Comparison of ENCODE assay signal across 12 cellular contexts in genomic region chr9:137112564-137113384, GRCh38. TPM values are rescaled to one million over a fixed set of nuclear protein-coding genes. Genes with fewer than 3 reads are reported as not detected.
DNase-seq lines count a peak whose midpoint lies in the region; ATAC-seq lines count a peak whose summit lies in the region.
"Had no signal": no experiment of that assay in that cellular context is flagged by ENCODE, and none has a peak within 500 bp of the region (broad histone marks: within the 10 kb centered on the region; RNA-seq: fewer than 3 reads in every experiment).

No MANE protein-coding gene starts in this region.

- peaks cover 57% of the 10 kb centered on the region for H4K20me1 ChIP-seq in BLaER1

- H3K9me3 ChIP-seq in BLaER1 (no peaks in the 10 kb centered on the region), T-helper 17 cell (ENCODE audit: control insufficient read depth, low read length, poor library complexity, severe bottlenecking) (no peaks in the 10 kb centered on the region), trophoblast cell (ENCODE audit: insufficient read depth, low read depth, low read length) (no peaks in the 10 kb centered on the region)
- H3K9me3 ChIP-seq: esophagus squamous epithelium had no signal

- H3K9ac ChIP-seq in BLaER1 (peak overlapping the region; percentile 66; the same call in 1 of the 2 replicates), trophoblast cell (ENCODE audit: low read length) (no peak overlapping the region)

- no peak overlapping the region for H3K14ac ChIP-seq in trophoblast cell (ENCODE audit: low read length)

- H3K4me1 ChIP-seq in BLaER1: peaks cover 45% of the 10 kb centered on the region
- H3K4me1 ChIP-seq in trophoblast cell (ENCODE audit: control insufficient read depth in 1 of 2, insufficient read depth in 2 of 2, low read length in 2 of 2): no peaks in the 10 kb centered on the region

- no peak overlapping the region for H2AK5ac ChIP-seq in trophoblast cell (ENCODE audit: low read length)

- no peak overlapping the region for H3K18ac ChIP-seq in trophoblast cell (ENCODE audit: low read length)

- H3K4me3 ChIP-seq in BLaER1 (peak overlapping the region; percentile 76), trophoblast cell (ENCODE audit: low read depth, low read length) (no peak overlapping the region)

- H3K9me3 Mint-ChIP-seq in memory B cell: no peaks in the 10 kb centered on the region

- no peak overlapping the region for H3K23ac ChIP-seq in trophoblast cell (ENCODE audit: low read length)

- H3K27me3 Mint-ChIP-seq in T-helper 17 cell (no peaks in the 10 kb centered on the region), memory B cell (no peaks in the 10 kb centered on the region)

- ATAC-seq in T-helper 17 cell (no peak), memory B cell (ENCODE audit: low read depth) (no peak), HG03159 (IDR thresholded peaks at IDR 0.05; ENCODE audit: unreplicated experiment) (no peak)

- H3K4me3 Mint-ChIP-seq in T-helper 17 cell (peak overlapping the region; percentile 81), memory B cell (peak overlapping the region; percentile 82)

- H3K4me1 Mint-ChIP-seq in T-helper 17 cell (peaks cover 11% of the 10 kb centered on the region), memory B cell (peaks cover 6% of the 10 kb centered on the region)
- H3K4me1 Mint-ChIP-seq: GM23338 had no signal

- no peak overlapping the region for H2BK12ac ChIP-seq in trophoblast cell (ENCODE audit: low read length)

- H4K8ac ChIP-seq in trophoblast cell (ENCODE audit: low read depth, low read length): no peak overlapping the region

- no peak overlapping the region for H4K91ac ChIP-seq in trophoblast cell (ENCODE audit: low read depth, low read length)

- H3K36me3 Mint-ChIP-seq in T-helper 17 cell (ENCODE audit: low read depth) (no peaks in the 10 kb centered on the region), memory B cell (peaks cover 3% of the 10 kb centered on the region)

- H3K27ac ChIP-seq in BLaER1 (peak overlapping the region; percentile 56; the same call in 1 of the 2 replicates), trophoblast cell (ENCODE audit: low read depth, low read length) (no peak overlapping the region)
- H3K27ac ChIP-seq: esophagus squamous epithelium had no signal

- no peaks in the 10 kb centered on the region for H3K79me2 ChIP-seq in trophoblast cell (ENCODE audit: control insufficient read depth, insufficient read depth, low read length, poor library complexity)

- H3K36me3 ChIP-seq in BLaER1 (peaks cover 57% of the 10 kb centered on the region), trophoblast cell (ENCODE audit: control insufficient read depth in 1 of 2, insufficient read depth in 2 of 2, low read length in 2 of 2) (peaks cover 18 to 23% of the 10 kb centered on the region in 2 experiments)

- H4K12ac ChIP-seq in trophoblast cell (ENCODE audit: low read depth, low read length): no peak overlapping the region

- no peak overlapping the region for H2AFZ ChIP-seq in trophoblast cell (ENCODE audit: insufficient read depth, low read length, poor library complexity)
- H2AFZ ChIP-seq: GM23338 had no signal

- DNase-seq in COLO668 (lab: John Stamatoyannopoulos, UW; ENCODE audit: unreplicated experiment): peak; percentile 10
- no peak for DNase-seq in T-helper 17 cell
- DNase-seq in memory B cell (ENCODE audit: low spot score in 2 of 2): no peak
- no peak for DNase-seq in SHP77 treated with DMSO at 0.1 percent for 48 hours (lab: John Stamatoyannopoulos, UW)
- no peak for DNase-seq in trophoblast cell
- no peak for DNase-seq in COR-L47 (lab: John Stamatoyannopoulos, UW)
- DNase-seq: esophagus squamous epithelium, NCI-H446, SHP77 had no signal

- H3K27ac Mint-ChIP-seq in T-helper 17 cell (peak overlapping the region; percentile 24), memory B cell (no peak overlapping the region)
- H3K27ac Mint-ChIP-seq: GM23338 had no signal

- H3K4ac ChIP-seq in trophoblast cell (ENCODE audit: low read depth, low read length): no peak overlapping the region

- no peak overlapping the region for H2BK5ac ChIP-seq in trophoblast cell (ENCODE audit: low read depth, low read length, poor library complexity)

- no peaks in the 10 kb centered on the region for H3K79me1 ChIP-seq in trophoblast cell (ENCODE audit: low read length)

- no peak overlapping the region for H2BK120ac ChIP-seq in trophoblast cell (ENCODE audit: insufficient read depth, low read length, poor library complexity)

- no peaks in the 10 kb centered on the region for H3K27me3 ChIP-seq in BLaER1
- peaks cover 24% of the 10 kb centered on the region for H3K27me3 ChIP-seq in trophoblast cell (ENCODE audit: insufficient read depth, low read length)

- peak overlapping the region; percentile 92 for H3K4me2 ChIP-seq in BLaER1
- no peak overlapping the region for H3K4me2 ChIP-seq in trophoblast cell (ENCODE audit: low read length)

- WGBS in trophoblast cell (ENCODE audit: extremely low coverage, insufficient coverage, insufficient read length): no CpG with 5 or more reads among the region's 42 CpGs

RNA-seq across cellular contexts. Expression of gene DPP7, which starts 1.8 kb away (rescaled TPM):
- 100 to 1,000 TPM; 270 to 311 TPM for total RNA-seq in T-helper 17 cell
- 11.0 and 12.4 TPM in 2 replicates for polyA plus RNA-seq in trophoblast cell (2013)

RNA-seq across cellular contexts. Expression of gene MAN1B1, which starts 26.0 kb away (rescaled TPM):
- total RNA-seq in T-helper 17 cell: 10 to 100 TPM; 62.0 to 62.3 TPM
- polyA plus RNA-seq in trophoblast cell (2013): 36.5 and 37.4 TPM in 2 replicates

RNA-seq across cellular contexts. Expression of gene GRIN1, which starts 26.2 kb away (rescaled TPM):
- not detected for total RNA-seq in T-helper 17 cell
- polyA plus RNA-seq in trophoblast cell (2013): 0.10 and 0.16 TPM in 2 replicates

RNA-seq across cellular contexts. Expression of gene UAP1L1, which starts 35.5 kb away (rescaled TPM):
- 10 to 100 TPM in 1 of 2 donors, 1 to 10 TPM in 1; 9.3 to 10.2 TPM for total RNA-seq in T-helper 17 cell
- polyA plus RNA-seq in trophoblast cell (2013): 5.1 and 5.5 TPM in 2 replicates

RNA-seq across cellular contexts. Expression of gene SAPCD2, which starts 42.4 kb away (rescaled TPM):
- under 1 TPM; 0.27 to 0.39 TPM for total RNA-seq in T-helper 17 cell
- 9.0 and 9.1 TPM in 2 replicates for polyA plus RNA-seq in trophoblast cell (2013)
